In genomic region chr22:38927033-38927789, GRCh38 we compare ENCODE assay signal across 9 cellular contexts. TPM values are rescaled to one million over a fixed set of nuclear protein-coding genes. Genes with fewer than 3 reads are reported as not detected.
A peak's percentile ranks its signal among the peaks of the same experiment; 100 is the strongest.
DNase-seq lines count a peak whose midpoint lies in the region; ATAC-seq and TF ChIP-seq lines count a peak whose summit lies in the region.
"Had no signal": no experiment of that assay in that cellular context is flagged by ENCODE, and none has a peak within 500 bp of the region (broad histone marks: within the 10 kb centered on the region; RNA-seq: fewer than 3 reads in every experiment).

No MANE protein-coding gene starts in this region.

- H3K27ac Mint-ChIP-seq in stimulated activated memory B cell treated with anti-CD40 and anti-IgM and Interleukin-4, amounts not matched to agents 10 μg/mL and 1 μg/mL and 100 μg/mL, for 72 hours, result no peak overlapping the region

- H3K4me1 ChIP-seq in DND-41 (ENCODE audit: insufficient read depth, low read length), result no peaks in the 10 kb centered on the region

- peaks cover 7% of the 10 kb centered on the region for H3K27me3 ChIP-seq in DND-41 (ENCODE audit: insufficient read depth, low read length, poor library complexity)

- ATAC-seq in DND-41 (ENCODE audit: insufficient read depth, low read depth) (0 out of 3 replicates have a peak, but pooled peaks have one; percentile 35), esophagus mucosa (peak; percentile 45), GM21528 (IDR thresholded peaks at IDR 0.05; ENCODE audit: low FRiP score, unreplicated experiment) (no peak)
- ATAC-seq in stimulated activated memory B cell treated with anti-CD40 and anti-IgM and Interleukin-4, amounts not matched to agents 10 μg/mL and 1 μg/mL and 100 μg/mL, for 72 hours, result peak; percentile 81

- H4K20me1 ChIP-seq in DND-41 (ENCODE audit: insufficient read depth, low read length), result no peaks in the 10 kb centered on the region; the same call in 1 of the 2 replicates

- H3K4me2 ChIP-seq in DND-41 (ENCODE audit: insufficient read depth, low read length), result no peak overlapping the region

- no peak overlapping the region for H2AFZ ChIP-seq in DND-41 (ENCODE audit: low read depth, low read length)

- H3K27me3 Mint-ChIP-seq in stimulated activated memory B cell treated with anti-CD40 and anti-IgM and Interleukin-4, amounts not matched to agents 10 μg/mL and 1 μg/mL and 100 μg/mL, for 72 hours, result peaks cover 38% of the 10 kb centered on the region

- H3K9ac ChIP-seq in DND-41 (ENCODE audit: low read depth, low read length), result no peak overlapping the region

- H3K9me3 ChIP-seq in DND-41 (ENCODE audit: insufficient read depth, low read length, severe bottlenecking), result no peaks in the 10 kb centered on the region

- H3K9me3 Mint-ChIP-seq in stimulated activated memory B cell treated with anti-CD40 and anti-IgM and Interleukin-4, amounts not matched to agents 10 μg/mL and 1 μg/mL and 100 μg/mL, for 72 hours, result no peaks in the 10 kb centered on the region

- H3K4me1 Mint-ChIP-seq in stimulated activated memory B cell treated with anti-CD40 and anti-IgM and Interleukin-4, amounts not matched to agents 10 μg/mL and 1 μg/mL and 100 μg/mL, for 72 hours, result peaks cover 7% of the 10 kb centered on the region

- H3K27ac ChIP-seq in DND-41 (ENCODE audit: low read length), result no peak overlapping the region

- H3K36me3 ChIP-seq in DND-41 (ENCODE audit: insufficient read depth, low read length), result no peaks in the 10 kb centered on the region

- H3K79me2 ChIP-seq in DND-41 (ENCODE audit: insufficient read depth, low read length), result no peaks in the 10 kb centered on the region

- TF ChIP-seq CTCF in DND-41 (IDR thresholded peaks at IDR 0.05; ENCODE audit: borderline replicate concordance, extremely low read depth, low read length, poor library complexity, severe bottlenecking), result peak; percentile 34

- DNase-seq in DND-41 (peak; percentile 16), NCI-H1930 (lab: John Stamatoyannopoulos, UW) (peak; percentile 43 to 65), activated T-cell treated with anti-CD3 and anti-CD28 coated beads for 4 hours (peak; percentile 24), mucosa of gallbladder (ENCODE audit: low spot score) (peak; percentile 72), LoVo (ENCODE audit: low spot score) (no peak)

- H3K4me3 ChIP-seq in DND-41 (ENCODE audit: low read depth in 1 of 2, low read length in 2 of 2), result no peak overlapping the region

- H3K36me3 Mint-ChIP-seq in stimulated activated memory B cell treated with anti-CD40 and anti-IgM and Interleukin-4, amounts not matched to agents 10 μg/mL and 1 μg/mL and 100 μg/mL, for 72 hours, result no peaks in the 10 kb centered on the region

- H3K4me3 Mint-ChIP-seq in stimulated activated memory B cell treated with anti-CD40 and anti-IgM and Interleukin-4, amounts not matched to agents 10 μg/mL and 1 μg/mL and 100 μg/mL, for 72 hours, result peak overlapping the region; percentile 36

RNA-seq across cellular contexts. Expression of gene APOBEC3A, which starts 30.2 kb away (rescaled TPM):
- 5.3 TPM for total RNA-seq in esophagus mucosa
- total RNA-seq in mucosa of gallbladder, result not detected
- total RNA-seq: T-helper 1 cell treated with Interleukin-12 subunit alpha and Interleukin-12 subunit beta and Interleukin-4 antibody, amounts not matched to agents 30 ng/mL and 1 ng/mL, for 36 hours had no signal

RNA-seq across cellular contexts. Expression of gene APOBEC3B, which starts 54.9 kb away (rescaled TPM):
- 5.0 TPM for total RNA-seq in esophagus mucosa
- total RNA-seq in mucosa of gallbladder, result 1.8 TPM

RNA-seq across cellular contexts. Expression of gene CBX6, which starts 55.2 kb away (rescaled TPM):
- total RNA-seq in esophagus mucosa, result 5.6 TPM
- total RNA-seq in mucosa of gallbladder, result 97.5 TPM

Comparison
In these comparisons a context has a peak if more than half of its experiments do, and no peak if none do; other contexts are left out.
1. RNA of gene CBX6, which starts 55.2 kb away (total RNA-seq): 97.5 TPM in mucosa of gallbladder (single experiment); 5.6 TPM in esophagus mucosa (single experiment); every median in the first group is over 10 times any median in the second.